Comparison of ENCODE assay signal across 8 cellular contexts in genomic region chr1:212665241-212666115, GRCh38. TPM values are rescaled to one million over a fixed set of nuclear protein-coding genes. Genes with fewer than 3 reads are reported as not detected.
DNase-seq lines count a peak whose midpoint lies in the region; ATAC-seq and TF ChIP-seq lines count a peak whose summit lies in the region.

No MANE protein-coding gene starts in this region.

- H3K4me1 ChIP-seq in heart left ventricle = peaks cover 0 to 47% (median 23%) of the 10 kb centered on the region in 12 donors

- H3K9me3 ChIP-seq in heart left ventricle = no peaks in the 10 kb centered on the region

- DNase-seq in ELF-1 (ENCODE audit: low read depth, low spot score) (peak; percentile 92), H4 (ENCODE audit: low spot score) (peak; percentile 70), LoVo (ENCODE audit: low spot score) (peak; percentile 70), SKM-1 (lab: John Stamatoyannopoulos, UW; ENCODE audit: unreplicated experiment) (peak; percentile 89), heart left ventricle (peak; percentile 84 to 92 (median 90)), posterior cingulate gyrus (peak; percentile 34 to 96 (median 70)), type B pancreatic cell (ENCODE audit: extremely low spot score, unreplicated experiment) (peak; percentile 87)
- peak; percentile 82 for DNase-seq in activated naive CD8-positive, alpha-beta T cell treated with anti-CD3 and anti-CD28 coated beads for 36 hours

- ATAC-seq in heart left ventricle = peak; percentile 95 to 98 (median 96)

- H3K4me1 Mint-ChIP-seq in activated naive CD8-positive, alpha-beta T cell treated with anti-CD3 and anti-CD28 coated beads for 36 hours = peaks cover 12% of the 10 kb centered on the region
- H3K4me1 Mint-ChIP-seq in type B pancreatic cell (ENCODE audit: unreplicated experiment) = peaks cover 26% of the 10 kb centered on the region

- no peaks in the 10 kb centered on the region for H3K9me3 Mint-ChIP-seq in activated naive CD8-positive, alpha-beta T cell treated with anti-CD3 and anti-CD28 coated beads for 36 hours
- H3K9me3 Mint-ChIP-seq in type B pancreatic cell = no peaks in the 10 kb centered on the region

- peak overlapping the region; percentile 67 for H3K27ac Mint-ChIP-seq in activated naive CD8-positive, alpha-beta T cell treated with anti-CD3 and anti-CD28 coated beads for 36 hours
- H3K27ac Mint-ChIP-seq in type B pancreatic cell = no peak overlapping the region

- no peaks in the 10 kb centered on the region for H3K27me3 ChIP-seq in heart left ventricle

- H3K4me3 ChIP-seq in heart left ventricle = peak overlapping the region; percentile 27 to 78 (median 64)

- TF ChIP-seq POLR2A in heart left ventricle (IDR thresholded peaks at IDR 0.05) = no peak

- TF ChIP-seq CTCF in heart left ventricle (IDR thresholded peaks at IDR 0.05) (peak; percentile 91 to 99 (median 97)), type B pancreatic cell (conservative IDR thresholded peaks at IDR 0.05) (peak; percentile 99)

- H3K36me3 ChIP-seq in heart left ventricle = no peaks in the 10 kb centered on the region

- peaks cover 11% of the 10 kb centered on the region for H3K27me3 Mint-ChIP-seq in activated naive CD8-positive, alpha-beta T cell treated with anti-CD3 and anti-CD28 coated beads for 36 hours
- peaks cover 34% of the 10 kb centered on the region for H3K27me3 Mint-ChIP-seq in type B pancreatic cell

- H3K27ac ChIP-seq in heart left ventricle = peak overlapping the region in 11 of 12 donors; percentile 50 to 87 (median 77)

- H3K36me3 Mint-ChIP-seq in activated naive CD8-positive, alpha-beta T cell treated with anti-CD3 and anti-CD28 coated beads for 36 hours = no peaks in the 10 kb centered on the region
- H3K36me3 Mint-ChIP-seq in type B pancreatic cell = no peaks in the 10 kb centered on the region

- intact Hi-C loops in heart left ventricle (cut with DNase I) (loop anchor here in 9 of 10 donors (1.0 to 10.0 kb wide), 12 partner anchors 27 to 329 kb away; partner anchors contain the start of gene ATF3 (in 2 of the 9)), posterior cingulate gyrus (cut with DNase I) (loop anchor here (1.0 to 10.0 kb wide), 2 partner anchors 117 to 191 kb away; no protein-coding TSS in a partner anchor)

- H3K4me3 Mint-ChIP-seq in activated naive CD8-positive, alpha-beta T cell treated with anti-CD3 and anti-CD28 coated beads for 36 hours = peak overlapping the region; percentile 78
- peak overlapping the region; percentile 88 for H3K4me3 Mint-ChIP-seq in type B pancreatic cell

- WGBS in heart left ventricle, 4 donors = 13 to 21% (median 14%) methylated on average over 25 to 37 of the region's 37 CpGs

RNA-seq across cellular contexts. Expression of gene BATF3, which starts 34.2 kb away (rescaled TPM):
- total RNA-seq in H4 (2014; rRNA removed; shearing (Covaris generic)) = 3.8 and 6.5 TPM in 2 replicates
- total RNA-seq in activated naive CD8-positive, alpha-beta T cell treated with anti-CD3 and anti-CD28 coated beads for 36 hours = 10 to 100 TPM; 74.7 to 77.9 TPM
- total RNA-seq in heart left ventricle = 1 to 10 TPM in 4 of 9 donors, under 1 TPM in 4, not detected in 1; 0.50 to 8.9 (median 1.2) TPM
- 1 to 10 TPM in 1 of 2 donors, under 1 TPM in 1; 0.69 to 1.4 TPM for polyA plus RNA-seq in heart left ventricle
- 0.55 and 0.72 TPM in 2 replicates for total RNA-seq in type B pancreatic cell (ENCODE audit: low replicate concordance)

RNA-seq across cellular contexts. Expression of gene ATF3, which starts 56.9 kb away (rescaled TPM):
- 9.1 and 13.3 TPM in 2 replicates for total RNA-seq in H4 (2014; rRNA removed; shearing (Covaris generic))
- total RNA-seq in activated naive CD8-positive, alpha-beta T cell treated with anti-CD3 and anti-CD28 coated beads for 36 hours = 10 to 100 TPM; 42.4 to 44.9 TPM
- 10 to 100 TPM in 5 of 9 donors, 1 to 10 TPM in 4; 4.6 to 49.0 (median 11.0) TPM for total RNA-seq in heart left ventricle
- polyA plus RNA-seq in heart left ventricle = 10 to 100 TPM; 17.8 to 74.5 TPM
- 23.9 and 117 TPM in 2 replicates for total RNA-seq in type B pancreatic cell (ENCODE audit: low replicate concordance)

Comparison
In these comparisons a context has a peak if more than half of its experiments do, and no peak if none do; other contexts are left out.
1. Peak in every context shown above with its lines: DNase-seq, ATAC-seq, H3K4me3 ChIP-seq and H3K27ac ChIP-seq.
2. RNA of gene BATF3, which starts 34.2 kb away (total RNA-seq): 74.7 to 77.9 TPM in activated naive CD8-positive, alpha-beta T cell treated with anti-CD3 and anti-CD28 coated beads for 36 hours; 3.8 to 6.5 TPM in H4, 0.50 to 8.9 TPM in heart left ventricle and 0.55 to 0.72 TPM in type B pancreatic cell; every median in the first group is over 4 times any median in the second.